1 cellular context compared by ENCODE assay signal in genomic region chr19:5820785-5821184, GRCh38.
TF ChIP-seq lines count a peak whose summit lies in the region.

No MANE protein-coding gene starts in this region.

TF ChIP-seq in IMR-90, 13 proteins besides CTCF, POLR2A, EP300 and RAD21:
- TF ChIP-seq NFE2L2 (IDR thresholded peaks at IDR 0.05; ENCODE audit: low read depth, low read length): no peak
- no peak for TF ChIP-seq CEBPB (IDR thresholded peaks at IDR 0.05; ENCODE audit: low read depth, low read length)
- no peak for TF ChIP-seq RCOR1 (IDR thresholded peaks at IDR 0.05; ENCODE audit: insufficient replicate concordance, low read length)
- TF ChIP-seq USF2 (IDR thresholded peaks at IDR 0.05; ENCODE audit: low read depth, low read length): no peak
- TF ChIP-seq SMC3 (IDR thresholded peaks at IDR 0.05; ENCODE audit: low read depth, low read length): no peak
- TF ChIP-seq CHD1 (IDR thresholded peaks at IDR 0.05; ENCODE audit: low read depth, low read length): no peak
- no peak for TF ChIP-seq BHLHE40 (IDR thresholded peaks at IDR 0.05; ENCODE audit: low read depth, low read length)
- TF ChIP-seq MAZ (IDR thresholded peaks at IDR 0.05; ENCODE audit: borderline replicate concordance, low read depth, low read length): no peak
- no peak for TF ChIP-seq FOS (IDR thresholded peaks at IDR 0.05; ENCODE audit: low read depth, low read length)
